In the genomic region with DNA sequence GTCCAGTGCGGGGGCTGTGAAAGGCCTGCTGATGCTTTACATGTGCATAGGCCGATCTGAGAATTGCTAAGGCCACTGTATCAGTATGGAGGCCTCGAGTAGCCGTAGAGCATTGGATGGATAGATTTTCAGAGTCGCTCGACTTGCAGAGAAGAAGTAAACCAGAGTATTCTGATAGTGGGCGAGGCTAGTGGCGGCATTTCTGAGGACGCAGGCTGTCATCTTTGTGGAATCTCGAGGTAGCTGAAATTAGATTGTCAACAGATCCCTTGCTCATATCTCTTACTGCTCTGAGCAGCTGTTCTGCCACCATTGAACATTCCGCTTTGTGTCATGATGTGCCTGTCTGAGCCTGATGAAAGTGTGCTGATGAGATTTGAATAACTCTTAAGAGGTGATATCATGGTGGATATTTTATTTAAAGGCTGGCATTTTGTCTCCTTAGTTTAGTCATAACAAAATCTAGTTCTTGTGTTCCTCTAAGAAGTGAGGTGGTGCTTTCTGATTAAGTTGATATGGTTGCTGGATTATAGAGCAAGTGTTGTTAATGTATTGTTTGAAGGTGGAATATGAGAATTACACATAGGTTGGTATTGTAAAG, we compare ENCODE assay signal across 8 cellular contexts. TPM values are rescaled to one million over a fixed set of nuclear protein-coding genes. Genes with fewer than 3 reads are reported as not detected.
DNase-seq lines count a peak whose midpoint lies in the region; ATAC-seq and TF ChIP-seq lines count a peak whose summit lies in the region.

No MANE protein-coding gene starts in this region.

- H3K9me3 ChIP-seq in GM23248 (ENCODE audit: low read depth), result no peaks in the 10 kb centered on the region
- no peaks in the 10 kb centered on the region for H3K9me3 ChIP-seq in WERI-Rb-1 (ENCODE audit: severe bottlenecking)

- H4K20me1 ChIP-seq in GM23248 (ENCODE audit: insufficient read depth), result peaks cover 26% of the 10 kb centered on the region

- H3K4me2 ChIP-seq in GM23248 (ENCODE audit: unreplicated experiment), result peak overlapping the region; percentile 97

- in situ Hi-C loops in GM23248 (cut with MboI), result no loop called here

- peak overlapping the region; percentile 100 for H3K4me3 ChIP-seq in GM23248
- peak overlapping the region; percentile 80 for H3K4me3 ChIP-seq in WERI-Rb-1 (ENCODE audit: low read depth, low read length)
- peak overlapping the region; percentile 96 for H3K4me3 ChIP-seq in rectal smooth muscle tissue (ENCODE audit: low read length)

- H3K36me3 ChIP-seq in GM23248 (ENCODE audit: low read depth), result no peaks in the 10 kb centered on the region
- peaks cover 5% of the 10 kb centered on the region for H3K36me3 ChIP-seq in WERI-Rb-1
- no peaks in the 10 kb centered on the region for H3K36me3 ChIP-seq in rectal smooth muscle tissue (ENCODE audit: control insufficient read depth, insufficient read depth, low read length)

- no peak for TF ChIP-seq CTCF in WERI-Rb-1 (IDR thresholded peaks at IDR 0.05; ENCODE audit: low read depth, low read length)

- H3K27me3 ChIP-seq in GM23248 (replicated peaks; ENCODE audit: insufficient read depth) (no peaks in the 10 kb centered on the region), WERI-Rb-1 (ENCODE audit: insufficient read depth, low read depth, severe bottlenecking) (no peaks in the 10 kb centered on the region), rectal smooth muscle tissue (ENCODE audit: control insufficient read depth, insufficient read depth, low read length) (no peaks in the 10 kb centered on the region)

- peaks cover 53% of the 10 kb centered on the region for H3K79me2 ChIP-seq in GM23248 (ENCODE audit: insufficient read depth)

- 0 to 2% methylated on average over 11 of the region's 11 CpGs for WGBS in GM23248 (ENCODE audit: low coverage in 1 of 2, low lambda C conversion rate in 2 of 2, missing lambda C conversion rate in 2 of 2), 2 experiments

- peaks cover 40% of the 10 kb centered on the region for H3F3A ChIP-seq in GM23248 (ENCODE audit: insufficient read depth)

- DNase-seq in 8988T (peak; percentile 18), GM23248 (no peak), WERI-Rb-1 (peak; percentile 13), glomerular visceral epithelial cell (ENCODE audit: extremely low spot score) (peak; percentile 52), NCI-H226 (no peak), AG08395 (ENCODE audit: low spot score) (no peak)

- 0 out of 2 replicates have a peak overlapping the region, but pooled peaks have one; percentile 87 for H2AFZ ChIP-seq in GM23248

- H3K9ac ChIP-seq in GM23248 (peak overlapping the region; percentile 99), rectal smooth muscle tissue (ENCODE audit: low read length) (no peak overlapping the region)

- H3K9me2 ChIP-seq in GM23248 (ENCODE audit: insufficient read depth), result no peaks in the 10 kb centered on the region

- ATAC-seq in GM19351 (IDR thresholded peaks at IDR 0.05; ENCODE audit: unreplicated experiment), result no peak

- H3K4me1 ChIP-seq in GM23248 (ENCODE audit: insufficient read depth) (peaks cover 28% of the 10 kb centered on the region), rectal smooth muscle tissue (ENCODE audit: control insufficient read depth, insufficient read depth, low read length) (peaks cover 24% of the 10 kb centered on the region)

- H3K27ac ChIP-seq in GM23248 (peak overlapping the region; percentile 99), WERI-Rb-1 (peak overlapping the region; percentile 92), rectal smooth muscle tissue (ENCODE audit: low read depth, low read length) (peak overlapping the region; percentile 95)

RNA-seq across cellular contexts. Expression of a gene that starts 1.5 kb away (rescaled TPM):
- 24.8 and 25.8 TPM in 2 replicates for total RNA-seq in GM23248 (2014; rRNA removed; shearing (Covaris generic))
- polyA plus RNA-seq in GM23248 (2016; fragmentation: Nextera tagmentation; extraction: Ambion mirVana), result 14.7 and 14.8 TPM in 2 replicates

Comparison
In these comparisons a context has a peak if more than half of its experiments do, and no peak if none do; other contexts are left out.
1. DNase-seq: peak in 8988T (single experiment), WERI-Rb-1 (single experiment) and glomerular visceral epithelial cell (single experiment); none in GM23248 (single experiment), NCI-H226 (single experiment) and AG08395 (single experiment).
2. Peak in every context shown above with its lines, with median percentiles within 50 percentile points of each other: H3K27ac ChIP-seq and H3K4me3 ChIP-seq.